17 cellular contexts compared by ENCODE assay signal in the genomic region with DNA sequence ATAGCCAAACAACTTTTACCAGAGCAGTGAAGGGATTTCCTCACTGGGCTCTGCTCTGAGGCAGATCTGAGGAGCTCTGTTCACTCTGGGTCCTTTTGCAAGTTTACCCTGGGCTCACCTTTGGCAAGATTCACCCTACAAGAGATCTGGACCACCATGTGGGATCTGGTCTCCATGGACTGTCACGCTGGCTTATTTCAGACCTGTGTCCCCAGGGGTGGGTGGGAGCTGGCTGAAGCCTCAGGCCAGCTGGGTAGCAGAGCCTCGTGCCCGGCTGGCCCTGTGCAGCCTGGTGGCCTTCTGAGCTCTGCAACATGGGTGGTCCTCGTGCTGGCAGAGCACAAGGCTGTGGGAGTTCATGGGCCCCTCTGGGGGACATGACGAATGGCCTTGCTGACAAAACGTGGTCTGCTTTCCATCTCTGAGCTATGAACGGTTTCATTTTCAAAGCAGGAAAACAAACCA.
DNase-seq lines count a peak whose midpoint lies in the region; ATAC-seq and TF ChIP-seq lines count a peak whose summit lies in the region.
"Had no signal": no experiment of that assay in that cellular context is flagged by ENCODE, and none has a peak within 500 bp of the region (broad histone marks: within the 10 kb centered on the region; RNA-seq: fewer than 3 reads in every experiment).

No MANE protein-coding gene starts in this region.

- no peak overlapping the region for H3K27ac ChIP-seq in BLaER1
- H3K27ac ChIP-seq in heart right ventricle: peak overlapping the region in 3 of 10 donors; percentile 15 to 48 (median 25)
- no peak overlapping the region for H3K27ac ChIP-seq in rectal smooth muscle tissue (ENCODE audit: low read depth, low read length)
- H3K27ac ChIP-seq in dorsolateral prefrontal cortex: no peak overlapping the region

- intact Hi-C loops in heart right ventricle (cut with DNase I): loop anchor here in 1 of 10 donors (10.0 kb wide), 1 partner anchor 62 kb away; no protein-coding TSS in a partner anchor
- intact Hi-C loops in dorsolateral prefrontal cortex (cut with DNase I): no loop called here

- H3K27me3 Mint-ChIP-seq in WTC11 (ENCODE audit: low read depth): no peaks in the 10 kb centered on the region
- H3K27me3 Mint-ChIP-seq: activated B cell treated with CpG ODN at 0.5 μM for 24 hours; brain; dendritic cell treated with granulocyte-macrophage colony-stimulating factor and Interleukin-4, amounts not matched to agents 40 ng/mL and 50 ng/mL, for 4 days; T-helper 17 cell had no signal

- H3K4me3 Mint-ChIP-seq in WTC11: no peak overlapping the region
- H3K4me3 Mint-ChIP-seq: activated B cell treated with CpG ODN at 0.5 μM for 24 hours; brain; dendritic cell treated with granulocyte-macrophage colony-stimulating factor and Interleukin-4, amounts not matched to agents 40 ng/mL and 50 ng/mL, for 4 days; T-helper 17 cell had no signal

- 33 to 42% methylated on average over 7 of the region's 7 CpGs for WGBS in heart right ventricle, 2 donors

- H3K27me3 ChIP-seq in BLaER1: no peaks in the 10 kb centered on the region
- no peaks in the 10 kb centered on the region for H3K27me3 ChIP-seq in heart right ventricle
- H3K27me3 ChIP-seq in rectal smooth muscle tissue (ENCODE audit: control insufficient read depth, insufficient read depth, low read length): no peaks in the 10 kb centered on the region
- H3K27me3 ChIP-seq in dorsolateral prefrontal cortex: no peaks in the 10 kb centered on the region

- H3K27ac Mint-ChIP-seq in WTC11: no peak overlapping the region
- H3K27ac Mint-ChIP-seq: activated B cell treated with CpG ODN at 0.5 μM for 24 hours; dendritic cell treated with granulocyte-macrophage colony-stimulating factor and Interleukin-4, amounts not matched to agents 40 ng/mL and 50 ng/mL, for 4 days; T-helper 17 cell had no signal

- TF ChIP-seq CTCF in WTC11 (IDR thresholded peaks at IDR 0.05) (no peak), heart right ventricle (IDR thresholded peaks at IDR 0.05) (no peak), dorsolateral prefrontal cortex (IDR thresholded peaks at IDR 0.05 in 54 of 56, conservative IDR thresholded peaks at IDR 0.05 in 2 of 56; ENCODE audit: low read depth in 1 of 56, partially characterized antibody in 56 of 56) (no peak)

- H3K4me2 ChIP-seq in BLaER1: peak overlapping the region; percentile 43

- DNase-seq in WTC11 (ENCODE audit: low spot score) (no peak), heart right ventricle (peak in 1 of 2 donors; percentile 18), NCI-H510A (lab: John Stamatoyannopoulos, UW) (no peak), dorsolateral prefrontal cortex (no peak), NCI-H2081 (lab: John Stamatoyannopoulos, UW) (no peak), NCI-H2029 (lab: John Stamatoyannopoulos, UW) (no peak)
- DNase-seq: activated B cell treated with CpG ODN at 0.5 μM for 24 hours, activated gamma-delta T cell treated with Interleukin-2 at 50 U/mL for 16 hours, Calu3, left colon, NCI-H226, T-helper 17 cell had no signal

- no peaks in the 10 kb centered on the region for H3K36me3 Mint-ChIP-seq in WTC11

- H3K9me3 Mint-ChIP-seq in WTC11: 0 out of 2 replicates have a peak, but pooled peaks cover 11% of the 10 kb centered on the region

- H3K4me1 ChIP-seq in BLaER1 (peaks cover 11% of the 10 kb centered on the region), heart right ventricle (peaks cover 0 to 14% (median 0%) of the 10 kb centered on the region in 9 donors), rectal smooth muscle tissue (ENCODE audit: control insufficient read depth, insufficient read depth, low read length) (peaks cover 11% of the 10 kb centered on the region)

- peak; percentile 30; the same call in 1 of the 2 replicates for ATAC-seq in WTC11
- peak; percentile 41 to 78 (median 74) for ATAC-seq in heart right ventricle
- ATAC-seq: esophagus mucosa, left colon, T-helper 17 cell had no signal

- H3K36me3 ChIP-seq in BLaER1 (no peaks in the 10 kb centered on the region), heart right ventricle (no peaks in the 10 kb centered on the region), rectal smooth muscle tissue (ENCODE audit: control insufficient read depth, insufficient read depth, low read length) (no peaks in the 10 kb centered on the region)

- POLR2A ChIA-PET in WTC11 (lab: Charles Lee): interaction anchor here (0.7 kb wide), 1 partner anchor 135 kb away, joined by 4 read pairs; no protein-coding TSS in a partner anchor

- no peaks in the 10 kb centered on the region for H4K20me1 ChIP-seq in BLaER1

- H3K9me3 ChIP-seq in BLaER1: peaks cover 12% of the 10 kb centered on the region
- H3K9me3 ChIP-seq in heart right ventricle: peaks cover 0 to 22% (median 0%) of the 10 kb centered on the region in 11 donors

- H3K4me3 ChIP-seq in BLaER1: no peak overlapping the region
- H3K4me3 ChIP-seq in heart right ventricle: no peak overlapping the region
- H3K4me3 ChIP-seq in rectal smooth muscle tissue (ENCODE audit: low read length): peak overlapping the region; percentile 1
- H3K4me3 ChIP-seq in dorsolateral prefrontal cortex: no peak overlapping the region

- CTCF ChIA-PET in WTC11 (lab: Charles Lee): no interaction called here

- H3K4me1 Mint-ChIP-seq in WTC11: peaks cover 5% of the 10 kb centered on the region
- H3K4me1 Mint-ChIP-seq: activated B cell treated with CpG ODN at 0.5 μM for 24 hours, T-helper 17 cell had no signal

- H3K9ac ChIP-seq in BLaER1 (no peak overlapping the region), rectal smooth muscle tissue (ENCODE audit: low read length) (no peak overlapping the region)

TF ChIP-seq in WTC11, 78 proteins besides CTCF, POLR2A, EP300 and RAD21 (continues in another document):
- no peak for TF ChIP-seq JAZF1 (CRISPR knock-in tag; IDR thresholded peaks at IDR 0.05)
- no peak for TF ChIP-seq SP1 (CRISPR knock-in tag; conservative IDR thresholded peaks at IDR 0.05)
- TF ChIP-seq, protein P1, sequence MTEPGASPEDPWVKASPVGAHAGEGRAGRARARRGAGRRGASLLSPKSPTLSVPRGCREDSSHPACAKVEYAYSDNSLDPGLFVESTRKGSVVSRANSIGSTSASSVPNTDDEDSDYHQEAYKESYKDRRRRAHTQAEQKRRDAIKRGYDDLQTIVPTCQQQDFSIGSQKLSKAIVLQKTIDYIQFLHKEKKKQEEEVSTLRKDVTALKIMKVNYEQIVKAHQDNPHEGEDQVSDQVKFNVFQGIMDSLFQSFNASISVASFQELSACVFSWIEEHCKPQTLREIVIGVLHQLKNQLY (CRISPR knock-in tag; IDR thresholded peaks at IDR 0.05): no peak
- TF ChIP-seq, protein P2, sequence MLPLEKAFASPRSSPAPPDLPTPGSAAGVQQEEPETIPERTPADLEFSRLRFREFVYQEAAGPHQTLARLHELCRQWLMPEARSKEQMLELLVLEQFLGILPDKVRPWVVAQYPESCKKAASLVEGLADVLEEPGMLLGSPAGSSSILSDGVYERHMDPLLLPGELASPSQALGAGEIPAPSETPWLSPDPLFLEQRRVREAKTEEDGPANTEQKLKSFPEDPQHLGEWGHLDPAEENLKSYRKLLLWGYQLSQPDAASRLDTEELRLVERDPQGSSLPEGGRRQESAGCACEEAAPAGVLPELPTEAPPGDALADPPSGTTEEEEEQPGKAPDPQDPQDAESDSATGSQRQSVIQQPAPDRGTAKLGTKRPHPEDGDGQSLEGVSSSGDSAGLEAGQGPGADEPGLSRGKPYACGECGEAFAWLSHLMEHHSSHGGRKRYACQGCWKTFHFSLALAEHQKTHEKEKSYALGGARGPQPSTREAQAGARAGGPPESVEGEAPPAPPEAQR (CRISPR knock-in tag; IDR thresholded peaks at IDR 0.05): no peak
- no peak for TF ChIP-seq ZBTB21 (CRISPR knock-in tag; IDR thresholded peaks at IDR 0.05; ENCODE audit: borderline replicate concordance)
- TF ChIP-seq, protein P3, sequence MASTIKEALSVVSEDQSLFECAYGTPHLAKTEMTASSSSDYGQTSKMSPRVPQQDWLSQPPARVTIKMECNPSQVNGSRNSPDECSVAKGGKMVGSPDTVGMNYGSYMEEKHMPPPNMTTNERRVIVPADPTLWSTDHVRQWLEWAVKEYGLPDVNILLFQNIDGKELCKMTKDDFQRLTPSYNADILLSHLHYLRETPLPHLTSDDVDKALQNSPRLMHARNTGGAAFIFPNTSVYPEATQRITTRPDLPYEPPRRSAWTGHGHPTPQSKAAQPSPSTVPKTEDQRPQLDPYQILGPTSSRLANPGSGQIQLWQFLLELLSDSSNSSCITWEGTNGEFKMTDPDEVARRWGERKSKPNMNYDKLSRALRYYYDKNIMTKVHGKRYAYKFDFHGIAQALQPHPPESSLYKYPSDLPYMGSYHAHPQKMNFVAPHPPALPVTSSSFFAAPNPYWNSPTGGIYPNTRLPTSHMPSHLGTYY (CRISPR knock-in tag; IDR thresholded peaks at IDR 0.05): no peak
- no peak for TF ChIP-seq ZNF423 (CRISPR knock-in tag; IDR thresholded peaks at IDR 0.05)
- no peak for TF ChIP-seq SOX15 (CRISPR knock-in tag; IDR thresholded peaks at IDR 0.05)
- TF ChIP-seq, protein P4, sequence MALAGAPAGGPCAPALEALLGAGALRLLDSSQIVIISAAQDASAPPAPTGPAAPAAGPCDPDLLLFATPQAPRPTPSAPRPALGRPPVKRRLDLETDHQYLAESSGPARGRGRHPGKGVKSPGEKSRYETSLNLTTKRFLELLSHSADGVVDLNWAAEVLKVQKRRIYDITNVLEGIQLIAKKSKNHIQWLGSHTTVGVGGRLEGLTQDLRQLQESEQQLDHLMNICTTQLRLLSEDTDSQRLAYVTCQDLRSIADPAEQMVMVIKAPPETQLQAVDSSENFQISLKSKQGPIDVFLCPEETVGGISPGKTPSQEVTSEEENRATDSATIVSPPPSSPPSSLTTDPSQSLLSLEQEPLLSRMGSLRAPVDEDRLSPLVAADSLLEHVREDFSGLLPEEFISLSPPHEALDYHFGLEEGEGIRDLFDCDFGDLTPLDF (CRISPR knock-in tag; IDR thresholded peaks at IDR 0.05): no peak
- no peak for TF ChIP-seq NFATC4 (CRISPR knock-in tag; IDR thresholded peaks at IDR 0.05)
- TF ChIP-seq JUN (CRISPR knock-in tag; IDR thresholded peaks at IDR 0.05): no peak
- TF ChIP-seq, protein P5, sequence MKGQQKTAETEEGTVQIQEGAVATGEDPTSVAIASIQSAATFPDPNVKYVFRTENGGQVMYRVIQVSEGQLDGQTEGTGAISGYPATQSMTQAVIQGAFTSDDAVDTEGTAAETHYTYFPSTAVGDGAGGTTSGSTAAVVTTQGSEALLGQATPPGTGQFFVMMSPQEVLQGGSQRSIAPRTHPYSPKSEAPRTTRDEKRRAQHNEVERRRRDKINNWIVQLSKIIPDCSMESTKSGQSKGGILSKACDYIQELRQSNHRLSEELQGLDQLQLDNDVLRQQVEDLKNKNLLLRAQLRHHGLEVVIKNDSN (CRISPR knock-in tag; IDR thresholded peaks at IDR 0.05): no peak
- no peak for TF ChIP-seq ZNF671 (CRISPR knock-in tag; IDR thresholded peaks at IDR 0.05)
